ENCODE assay signal across 1 cellular context in the genomic region with DNA sequence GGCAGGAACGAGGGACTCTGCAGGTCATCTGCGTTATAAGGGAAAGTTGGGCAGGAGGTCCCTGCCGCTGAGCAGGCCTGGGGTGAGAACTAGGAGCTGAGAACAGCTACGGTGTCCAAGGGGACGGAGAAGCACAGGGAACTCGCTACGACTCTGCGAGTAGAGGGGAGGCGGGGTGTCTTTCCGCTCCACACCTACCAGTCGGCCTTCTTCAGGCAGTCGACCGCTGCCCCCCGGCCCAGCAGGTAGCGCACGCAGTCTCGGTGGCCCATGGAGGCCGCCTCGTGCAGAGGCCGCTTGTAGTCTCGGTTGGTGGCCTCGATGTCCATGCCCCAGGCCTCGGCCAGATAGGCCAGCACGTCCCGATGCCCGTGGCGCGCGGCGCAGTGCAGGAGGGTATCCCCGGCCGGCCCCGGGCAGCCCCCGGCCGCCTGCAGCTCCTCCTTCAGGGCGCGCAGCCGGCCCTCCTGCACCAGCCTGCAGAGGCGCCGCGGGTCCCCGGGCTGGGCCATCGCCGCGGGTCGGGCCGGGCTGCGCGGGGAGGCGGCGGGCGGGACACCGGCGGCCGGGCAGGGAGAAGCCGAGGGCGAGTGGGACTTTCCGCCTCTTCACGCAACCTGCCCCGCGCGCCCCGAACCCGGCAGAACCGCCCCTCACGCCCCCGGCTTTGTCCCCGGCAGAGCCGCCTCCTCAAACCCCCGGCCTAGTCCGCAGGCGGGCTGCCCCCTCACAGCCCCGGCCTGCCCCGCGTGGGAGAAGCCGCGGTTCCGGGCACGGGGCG.
TF ChIP-seq lines count a peak whose summit lies in the region.

No MANE protein-coding gene starts in this region.

TF ChIP-seq in SK-N-SH, 30 proteins besides CTCF, POLR2A, EP300 and RAD21 (continued from another document):
- TF ChIP-seq, protein P1, sequence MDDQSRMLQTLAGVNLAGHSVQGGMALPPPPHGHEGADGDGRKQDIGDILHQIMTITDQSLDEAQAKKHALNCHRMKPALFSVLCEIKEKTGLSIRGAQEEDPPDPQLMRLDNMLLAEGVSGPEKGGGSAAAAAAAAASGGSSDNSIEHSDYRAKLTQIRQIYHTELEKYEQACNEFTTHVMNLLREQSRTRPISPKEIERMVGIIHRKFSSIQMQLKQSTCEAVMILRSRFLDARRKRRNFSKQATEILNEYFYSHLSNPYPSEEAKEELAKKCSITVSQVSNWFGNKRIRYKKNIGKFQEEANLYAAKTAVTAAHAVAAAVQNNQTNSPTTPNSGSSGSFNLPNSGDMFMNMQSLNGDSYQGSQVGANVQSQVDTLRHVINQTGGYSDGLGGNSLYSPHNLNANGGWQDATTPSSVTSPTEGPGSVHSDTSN (IDR thresholded peaks at IDR 0.05) = no peak
